In genomic region chr5:80655231-80655784, GRCh38 we compare ENCODE assay signal across 8 cellular contexts. TPM values are rescaled to one million over a fixed set of nuclear protein-coding genes. Genes with fewer than 3 reads are reported as not detected.
DNase-seq lines count a peak whose midpoint lies in the region; ATAC-seq and TF ChIP-seq lines count a peak whose summit lies in the region.

No MANE protein-coding gene starts in this region.

- TF ChIP-seq CTCF in left ventricle myocardium inferior (IDR thresholded peaks at IDR 0.05; ENCODE audit: borderline replicate concordance): no peak
- no peak for TF ChIP-seq CTCF in type B pancreatic cell (conservative IDR thresholded peaks at IDR 0.05)

- peaks cover 16% of the 10 kb centered on the region for H3K4me1 Mint-ChIP-seq in activated naive CD8-positive, alpha-beta T cell treated with anti-CD3 and anti-CD28 coated beads for 36 hours
- H3K4me1 Mint-ChIP-seq in type B pancreatic cell (ENCODE audit: unreplicated experiment): peaks cover 26% of the 10 kb centered on the region

- H3K9me3 Mint-ChIP-seq in activated naive CD8-positive, alpha-beta T cell treated with anti-CD3 and anti-CD28 coated beads for 36 hours: peaks cover 1% of the 10 kb centered on the region
- no peaks in the 10 kb centered on the region for H3K9me3 Mint-ChIP-seq in type B pancreatic cell

- peaks cover 40% of the 10 kb centered on the region for H3K36me3 Mint-ChIP-seq in activated naive CD8-positive, alpha-beta T cell treated with anti-CD3 and anti-CD28 coated beads for 36 hours
- H3K36me3 Mint-ChIP-seq in type B pancreatic cell: peaks cover 24% of the 10 kb centered on the region

- H3K27me3 ChIP-seq in left ventricle myocardium inferior (ENCODE audit: low read depth): no peaks in the 10 kb centered on the region

- no peaks in the 10 kb centered on the region for H3K9me3 ChIP-seq in left ventricle myocardium inferior (replicated peaks)

- H3K4me1 ChIP-seq in left ventricle myocardium inferior: peaks cover 23% of the 10 kb centered on the region

- peak overlapping the region; percentile 93 for H3K4me3 Mint-ChIP-seq in activated naive CD8-positive, alpha-beta T cell treated with anti-CD3 and anti-CD28 coated beads for 36 hours
- H3K4me3 Mint-ChIP-seq in type B pancreatic cell: peak overlapping the region; percentile 95

- peak overlapping the region; percentile 100 for H3K27ac ChIP-seq in left ventricle myocardium inferior (replicated peaks)

- peaks cover 41% of the 10 kb centered on the region for H3K36me3 ChIP-seq in left ventricle myocardium inferior

- ATAC-seq in left cardiac atrium (no peak), GM18870 (IDR thresholded peaks at IDR 0.05; ENCODE audit: unreplicated experiment) (no peak)

- H3K27me3 Mint-ChIP-seq in activated naive CD8-positive, alpha-beta T cell treated with anti-CD3 and anti-CD28 coated beads for 36 hours: no peaks in the 10 kb centered on the region
- no peaks in the 10 kb centered on the region for H3K27me3 Mint-ChIP-seq in type B pancreatic cell

- peak overlapping the region; percentile 97 for H3K27ac Mint-ChIP-seq in activated naive CD8-positive, alpha-beta T cell treated with anti-CD3 and anti-CD28 coated beads for 36 hours
- peak overlapping the region; percentile 86 for H3K27ac Mint-ChIP-seq in type B pancreatic cell

- intact Hi-C loops in left ventricle myocardium inferior (cut with micrococcal nuclease) (no loop called here), left cardiac atrium (cut with DNase I) (no loop called here)

- peak overlapping the region; percentile 97 for H3K4me3 ChIP-seq in left ventricle myocardium inferior

- DNase-seq in left ventricle myocardium inferior (no peak), left cardiac atrium (no peak), left kidney (ENCODE audit: low read depth, low spot score) (peak; percentile 5), type B pancreatic cell (ENCODE audit: extremely low spot score, unreplicated experiment) (no peak), HK-2 (ENCODE audit: unreplicated experiment) (no peak)
- DNase-seq in activated naive CD8-positive, alpha-beta T cell treated with anti-CD3 and anti-CD28 coated beads for 36 hours: no peak
- no peak for DNase-seq in stimulated activated CD4-positive, alpha-beta T cell treated with anti-CD3 and anti-CD28 coated beads, Interleukin-4, amount 100 ng/mL, for 24 hours

RNA-seq across cellular contexts. Expression of gene DHFR, which starts 0.5 kb away (rescaled TPM):
- total RNA-seq in left ventricle myocardium inferior (8.4 TPM), left cardiac atrium (10 to 100 TPM in 1 of 2 donors, 1 to 10 TPM in 1; 4.5 to 11.5 TPM), type B pancreatic cell (ENCODE audit: low replicate concordance) (24.8 and 55.1 TPM in 2 replicates)
- 100 to 1,000 TPM; 110 to 112 TPM for total RNA-seq in activated naive CD8-positive, alpha-beta T cell treated with anti-CD3 and anti-CD28 coated beads for 36 hours

RNA-seq across cellular contexts. Expression of gene MSH3, which starts 0.9 kb away (rescaled TPM):
- total RNA-seq in left ventricle myocardium inferior (11.0 TPM), left cardiac atrium (10 to 100 TPM; 10.9 to 11.5 TPM), type B pancreatic cell (ENCODE audit: low replicate concordance) (10.4 and 13.9 TPM in 2 replicates)
- 10 to 100 TPM; 22.6 to 22.9 TPM for total RNA-seq in activated naive CD8-positive, alpha-beta T cell treated with anti-CD3 and anti-CD28 coated beads for 36 hours
